Comparison of ENCODE assay signal across 24 cellular contexts in the genomic region with DNA sequence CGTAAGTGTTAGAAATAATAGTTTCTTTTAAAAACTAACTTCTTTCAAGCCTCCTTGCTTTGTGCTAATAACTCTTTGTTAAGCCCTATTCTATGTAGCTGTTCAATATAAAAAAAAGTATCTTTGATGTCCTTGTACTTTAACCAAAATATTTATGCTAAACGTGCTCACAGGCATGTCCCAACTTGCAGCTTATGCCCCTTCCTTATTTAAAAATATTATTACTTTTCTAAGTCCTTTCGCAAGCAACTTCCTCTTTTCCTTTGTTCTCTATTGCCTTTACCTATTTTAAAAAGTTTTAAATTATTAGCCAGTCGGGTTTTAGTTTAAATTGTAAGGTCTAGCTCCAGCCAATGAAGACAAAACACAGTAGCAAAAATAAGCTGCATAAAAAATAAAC.
"Had no signal": no experiment of that assay in that cellular context is flagged by ENCODE, and none has a peak within 500 bp of the region (broad histone marks: within the 10 kb centered on the region; RNA-seq: fewer than 3 reads in every experiment).

No MANE protein-coding gene starts in this region.

- H3K36me3 Mint-ChIP-seq: activated naive CD8-positive, alpha-beta T cell treated with anti-CD3 and anti-CD28 coated beads for 36 hours; naive B cell had no signal

- H3K79me2 ChIP-seq: hepatocyte had no signal

- ATAC-seq: activated CD8-positive, alpha-beta T cell treated with anti-CD3 and anti-CD28 coated beads for 36 hours; activated T-helper 17 cell treated with anti-CD3 and anti-CD28 coated beads, Interleukin-2, amount 50 U/mL, for 72 hours; left cardiac atrium; mucosa of descending colon; upper lobe of right lung had no signal

- H3K4me1 Mint-ChIP-seq: activated T-helper 17 cell treated with anti-CD3 and anti-CD28 coated beads, Interleukin-2, amount 50 U/mL, for 72 hours had no signal

- H3K4me3 Mint-ChIP-seq: activated CD8-positive, alpha-beta T cell treated with anti-CD3 and anti-CD28 coated beads for 36 hours; activated naive CD8-positive, alpha-beta T cell treated with anti-CD3 and anti-CD28 coated beads for 36 hours; dendritic cell treated with granulocyte-macrophage colony-stimulating factor and Interleukin-4, amounts not matched to agents 40 ng/mL and 50 ng/mL, for 4 days had no signal

- H3K36me3 ChIP-seq: cardiac muscle cell, prostate gland, right atrium auricular region, upper lobe of right lung had no signal

- H3K9me3 ChIP-seq: mucosa of descending colon, prostate gland, right atrium auricular region, upper lobe of right lung had no signal

- H2AFZ ChIP-seq: hepatocyte had no signal

- H3K4me1 ChIP-seq: prostate gland, right atrium auricular region, upper lobe of right lung had no signal

- H3K27me3 ChIP-seq: cardiac muscle cell, hepatocyte, right atrium auricular region, upper lobe of right lung had no signal

- H3K4me2 ChIP-seq: hepatocyte had no signal

- H3K4me3 ChIP-seq: cardiac muscle cell, hepatocyte, mucosa of descending colon, prostate gland, right atrium auricular region, upper lobe of right lung had no signal

- DNase-seq: activated CD4-positive, alpha-beta T cell treated with anti-CD3 and anti-CD28 coated beads for 48 hours; activated CD4-positive, CD25-positive, alpha-beta regulatory T cell; activated CD8-positive, alpha-beta T cell treated with anti-CD3 and anti-CD28 coated beads for 36 hours; activated naive CD4-positive, alpha-beta T cell; activated naive CD8-positive, alpha-beta T cell treated with anti-CD3 and anti-CD28 coated beads for 36 hours; activated T-cell treated with anti-CD3 and anti-CD28 coated beads, Interleukin-2, amount 50 U/mL, for 1 hour; amniotic stem cell; effector memory CD4-positive, alpha-beta T cell; foreskin fibroblast; left cardiac atrium; mesenchymal stem cell; mucosa of descending colon; naive B cell; stimulated activated CD4-positive, alpha-beta T cell treated with anti-CD3 and anti-CD28 coated beads, Interleukin-12 subunit alpha, Interleukin-12 subunit beta, amount 100 ng/mL, for 4 hours; stimulated activated CD4-positive, alpha-beta T cell treated with anti-CD3 and anti-CD28 coated beads, Interleukin-1b, Interleukin-23, amount 100 ng/mL, for 48 hours; stimulated activated CD8-positive, alpha-beta memory T cell treated with anti-CD3 and anti-CD28 coated beads, Interleukin-4, amount 100 ng/mL, for 48 hours; stimulated activated naive CD4-positive, alpha-beta T cell; upper lobe of right lung had no signal

- H3K9me3 Mint-ChIP-seq: activated CD8-positive, alpha-beta T cell treated with anti-CD3 and anti-CD28 coated beads for 36 hours; activated naive CD8-positive, alpha-beta T cell treated with anti-CD3 and anti-CD28 coated beads for 36 hours; activated T-helper 17 cell treated with anti-CD3 and anti-CD28 coated beads, Interleukin-2, amount 50 U/mL, for 72 hours; dendritic cell treated with granulocyte-macrophage colony-stimulating factor and Interleukin-4, amounts not matched to agents 40 ng/mL and 50 ng/mL, for 4 days had no signal

- H3K27ac ChIP-seq: cardiac muscle cell, hepatocyte, prostate gland, right atrium auricular region, upper lobe of right lung had no signal

- H3K27ac Mint-ChIP-seq: activated CD8-positive, alpha-beta T cell treated with anti-CD3 and anti-CD28 coated beads for 36 hours; activated naive CD8-positive, alpha-beta T cell treated with anti-CD3 and anti-CD28 coated beads for 36 hours; activated T-helper 17 cell treated with anti-CD3 and anti-CD28 coated beads, Interleukin-2, amount 50 U/mL, for 72 hours; dendritic cell treated with granulocyte-macrophage colony-stimulating factor and Interleukin-4, amounts not matched to agents 40 ng/mL and 50 ng/mL, for 4 days had no signal
